Comparison of ENCODE assay signal across 6 cellular contexts in genomic region chr6:135791441-135791840, GRCh38.
"Had no signal": no experiment of that assay in that cellular context is flagged by ENCODE, and none has a peak within 500 bp of the region (broad histone marks: within the 10 kb centered on the region; RNA-seq: fewer than 3 reads in every experiment).

No MANE protein-coding gene starts in this region.

- DNase-seq: KBM-7, KG1 had no signal

- H3K4me2 ChIP-seq: KMS-11 had no signal

- H3K9ac ChIP-seq: KMS-11 had no signal

- H3K4me3 ChIP-seq: K562 had no signal

- ATAC-seq: HepG2, K562 had no signal

- H3K27ac ChIP-seq: HL-60, KMS-11 had no signal
